In the genomic region with DNA sequence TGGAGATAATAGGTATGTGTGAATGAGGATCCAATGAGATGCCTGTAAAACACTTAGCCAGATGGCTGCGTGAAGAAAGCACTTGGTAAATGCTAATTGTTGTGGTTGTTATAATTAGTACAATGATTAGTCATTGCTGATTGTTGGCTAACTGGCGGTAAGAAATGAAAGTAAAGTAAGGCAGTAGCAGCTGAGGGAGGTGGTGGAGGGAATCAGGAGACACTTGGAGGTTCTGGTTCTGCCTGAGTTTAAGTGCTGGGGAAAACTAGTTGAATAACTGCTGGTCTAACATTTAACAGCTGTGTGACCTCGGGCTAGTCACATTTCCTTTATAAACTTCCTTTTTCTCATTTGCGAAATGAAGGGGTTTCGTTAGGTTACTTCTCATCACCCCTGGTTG, we compare ENCODE assay signal across 9 cellular contexts. TPM values are rescaled to one million over a fixed set of nuclear protein-coding genes. Genes with fewer than 3 reads are reported as not detected.
DNase-seq lines count a peak whose midpoint lies in the region; ATAC-seq lines count a peak whose summit lies in the region.
"Had no signal": no experiment of that assay in that cellular context is flagged by ENCODE, and none has a peak within 500 bp of the region (broad histone marks: within the 10 kb centered on the region; RNA-seq: fewer than 3 reads in every experiment).

No MANE protein-coding gene starts in this region.

- H3K27ac Mint-ChIP-seq in naive B cell = peak overlapping the region in 5 of 6 donors; percentile 10 to 73 (median 22)

- ATAC-seq in GM18873 (IDR thresholded peaks at IDR 0.05; ENCODE audit: low FRiP score, unreplicated experiment) = peak; percentile 83
- peak; percentile 77 for ATAC-seq in HG02678 (IDR thresholded peaks at IDR 0.05; ENCODE audit: unreplicated experiment)
- ATAC-seq in naive B cell (ENCODE audit: low read depth in 2 of 2) = peak; percentile 52 to 53
- ATAC-seq: K562 had no signal

- DNase-seq in NOMO-1 (lab: John Stamatoyannopoulos, UW; ENCODE audit: unreplicated experiment in 2 of 2) (peak; percentile 85 to 95), naive B cell (no peak), putamen (ENCODE audit: low spot score) (no peak), epidermal melanocyte (ENCODE audit: insufficient read length, low spot score) (no peak), NCI-H2107 (lab: John Stamatoyannopoulos, UW) (no peak)
- no peak for DNase-seq in activated CD4-positive, alpha-beta T cell treated with anti-CD3 and anti-CD28 coated beads, Interleukin-2, amount 50 U/mL, for 48 hours

- H3K4me3 Mint-ChIP-seq in naive B cell = peak overlapping the region in 7 of 8 donors; percentile 33 to 76 (median 65)

- no peaks in the 10 kb centered on the region for H3K36me3 Mint-ChIP-seq in naive B cell

- H3K9me3 Mint-ChIP-seq in naive B cell = no peaks in the 10 kb centered on the region

- H3K4me1 Mint-ChIP-seq in naive B cell = peaks cover 42 to 59% (median 56%) of the 10 kb centered on the region in 3 donors

- no peaks in the 10 kb centered on the region for H3K27me3 Mint-ChIP-seq in naive B cell

RNA-seq across cellular contexts. Expression of gene CD38, which starts 30.9 kb away (rescaled TPM):
- polyA plus RNA-seq in naive B cell (ENCODE audit: low read depth in 6 of 6) = 10 to 100 TPM; 12.8 to 33.8 (median 24.7) TPM

Comparison
In these comparisons a context has a peak if more than half of its experiments do, and no peak if none do; other contexts are left out.
1. DNase-seq: peak in NOMO-1 (2 of 2); none in naive B cell (single experiment), putamen (single experiment), epidermal melanocyte (single experiment), NCI-H2107 (single experiment) and activated CD4-positive, alpha-beta T cell treated with anti-CD3 and anti-CD28 coated beads, Interleukin-2, amount 50 U/mL, for 48 hours (0 of 2).
2. Peak in every context shown above with its lines, with median percentiles within 50 percentile points of each other: ATAC-seq.